Comparison of ENCODE assay signal across 8 cellular contexts in the genomic region with DNA sequence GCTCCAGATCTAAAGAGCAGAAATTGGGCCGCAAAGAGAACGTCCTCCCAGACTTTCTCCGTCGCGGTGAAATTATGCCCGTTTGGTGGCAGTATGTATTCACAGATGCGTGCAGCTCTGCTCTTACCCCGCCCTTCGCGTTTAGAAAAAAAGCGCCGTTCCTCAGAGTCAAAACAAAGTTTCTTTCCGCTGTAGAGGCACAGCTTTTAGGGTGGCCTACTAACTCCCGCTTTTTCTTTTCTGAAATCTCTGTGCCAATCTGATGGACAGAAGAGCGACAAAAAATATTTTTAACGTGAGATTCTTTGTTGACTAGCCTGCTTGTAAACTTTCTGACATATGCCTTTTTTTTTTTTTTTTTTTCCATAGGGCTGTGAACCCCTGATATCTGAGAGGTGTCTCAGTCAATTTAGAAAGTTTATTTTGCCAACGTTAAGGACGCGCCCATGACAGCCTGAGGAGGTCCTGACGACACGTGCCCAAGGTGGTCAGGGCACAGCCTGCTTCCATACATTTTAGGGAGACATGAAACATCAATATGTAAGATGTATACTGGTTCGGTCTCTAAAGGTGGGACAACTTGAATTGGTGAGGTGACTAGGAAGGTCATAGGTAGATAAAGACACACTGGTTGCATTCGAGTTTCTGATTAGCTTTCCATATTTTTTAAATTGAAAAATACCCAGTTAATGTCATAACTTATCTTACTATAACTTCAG. TPM values are rescaled to one million over a fixed set of nuclear protein-coding genes. Genes with fewer than 3 reads are reported as not detected.
DNase-seq lines count a peak whose midpoint lies in the region; ATAC-seq, FAIRE-seq and TF ChIP-seq lines count a peak whose summit lies in the region.
"Not testable (repeated sequence)": the region's sequence is repeated elsewhere in the genome, so short reads cannot be mapped to it uniquely, and the experiment has no call there.

No MANE protein-coding gene starts in this region.

- peaks cover 11% of the 10 kb centered on the region for H3K4me1 Mint-ChIP-seq in CD14-positive monocyte
- H3K4me1 Mint-ChIP-seq in activated B cell treated with CpG ODN at 0.5 μM for 24 hours: peaks cover 16% of the 10 kb centered on the region
- H3K4me1 Mint-ChIP-seq in central memory CD8-positive, alpha-beta T cell: peaks cover 13% of the 10 kb centered on the region

- not testable (repeated sequence) for H3K36me3 Mint-ChIP-seq in CD14-positive monocyte; activated B cell treated with CpG ODN at 0.5 μM for 24 hours (ENCODE audit: low read depth)
- H3K36me3 Mint-ChIP-seq in central memory CD8-positive, alpha-beta T cell (ENCODE audit: insufficient read depth): peaks cover 13% of the 10 kb centered on the region

- H3K4me3 Mint-ChIP-seq in CD14-positive monocyte (peak overlapping the region in 1 of 2 donors; percentile 51), activated B cell treated with CpG ODN at 0.5 μM for 24 hours (peak overlapping the region; percentile 66)
- peak overlapping the region; percentile 68 for H3K4me3 Mint-ChIP-seq in central memory CD8-positive, alpha-beta T cell

- FAIRE-seq in islet of Langerhans (lab: Jason Lieb, UNC): peak; percentile 87

- ATAC-seq in GM19397 (IDR thresholded peaks at IDR 0.05; ENCODE audit: unreplicated experiment) (peak; percentile 47), HG03103 (IDR thresholded peaks at IDR 0.05; ENCODE audit: low read depth, unreplicated experiment) (peak; percentile 43), activated B cell treated with CpG ODN at 0.5 μM for 24 hours (ENCODE audit: low read depth) (peak; percentile 50)
- peak; percentile 58 for ATAC-seq in central memory CD8-positive, alpha-beta T cell (replicated peaks; ENCODE audit: extremely low read depth, poor library complexity, severe bottlenecking)

- POLR2A ChIA-PET in activated B cell treated with CpG ODN at 0.5 μM for 24 hours (lab: Charles Lee): not testable (repeated sequence)

- not testable (repeated sequence) for H3K9me3 Mint-ChIP-seq in CD14-positive monocyte; activated B cell treated with CpG ODN at 0.5 μM for 24 hours; central memory CD8-positive, alpha-beta T cell

- H3K27ac Mint-ChIP-seq in CD14-positive monocyte (peak overlapping the region; percentile 61 to 88 (median 82)), activated B cell treated with CpG ODN at 0.5 μM for 24 hours (peak overlapping the region; percentile 87)
- H3K27ac Mint-ChIP-seq in central memory CD8-positive, alpha-beta T cell (ENCODE audit: low read depth): peak overlapping the region; percentile 79

- not testable (repeated sequence) for DNase-seq in CD14-positive monocyte (ENCODE audit: low spot score); activated B cell treated with CpG ODN at 0.5 μM for 24 hours
- DNase-seq in NCI-H2171 treated with DMSO at 0.1 percent for 48 hours (lab: John Stamatoyannopoulos, UW) (peak; percentile 57), smooth muscle cell of the brain vasculature (ENCODE audit: low read depth, low spot score) (peak; percentile 1)
- peak in 1 of 2 donors; percentile 10 for DNase-seq in central memory CD8-positive, alpha-beta T cell (ENCODE audit: low spot score in 2 of 2)

- CTCF ChIA-PET in activated B cell treated with CpG ODN at 0.5 μM for 24 hours (lab: Charles Lee): not testable (repeated sequence)

- not testable (repeated sequence) for TF ChIP-seq CTCF in CD14-positive monocyte (IDR thresholded peaks at IDR 0.05); activated B cell treated with CpG ODN at 0.5 μM for 24 hours (IDR thresholded peaks at IDR 0.05)

- H3K27me3 Mint-ChIP-seq in CD14-positive monocyte (ENCODE audit: low read depth in 3 of 3); activated B cell treated with CpG ODN at 0.5 μM for 24 hours; central memory CD8-positive, alpha-beta T cell: not testable (repeated sequence)

- intact Hi-C loops in CD14-positive monocyte (cut with micrococcal nuclease): not testable (repeated sequence)
- intact Hi-C loops in activated B cell treated with CpG ODN at 0.5 μM for 24 hours (cut with micrococcal nuclease): loop anchor here (5.0 kb wide), 1 partner anchor 107 kb away; no protein-coding TSS in a partner anchor

RNA-seq across cellular contexts. Expression of a gene that starts 27.1 kb away (rescaled TPM):
- polyA plus RNA-seq in CD14-positive monocyte: 10 to 100 TPM; 15.5 to 18.1 TPM
- total RNA-seq in activated B cell treated with CpG ODN at 0.5 μM for 24 hours: 33.1 and 34.2 TPM in 2 replicates
